1 cellular context compared by ENCODE assay signal in genomic region chr6:41940759-41941279, GRCh38.
TF ChIP-seq lines count a peak whose summit lies in the region.

No MANE protein-coding gene starts in this region.

TF ChIP-seq in HepG2, 621 proteins besides CTCF, POLR2A, EP300 and RAD21 (continued from another document and continues in another):
- TF ChIP-seq DPF2 (CRISPR knock-in tag; IDR thresholded peaks at IDR 0.05; ENCODE audit: borderline replicate concordance, low read depth) (no peak), SIX1 (CRISPR knock-in tag; IDR thresholded peaks at IDR 0.05; ENCODE audit: borderline replicate concordance) (no peak), ZNF891 (CRISPR knock-in tag; IDR thresholded peaks at IDR 0.05) (no peak; the same call in 1 of the 2 replicates), ZFP36L1 (CRISPR knock-in tag; IDR thresholded peaks at IDR 0.05) (no peak), MED13 (CRISPR knock-in tag; IDR thresholded peaks at IDR 0.05) (no peak), ARID2 (CRISPR knock-in tag; IDR thresholded peaks at IDR 0.05; ENCODE audit: borderline replicate concordance) (no peak), IRF9 (CRISPR knock-in tag; IDR thresholded peaks at IDR 0.05; ENCODE audit: borderline replicate concordance) (0 out of 2 replicates have a peak, but pooled peaks have one; percentile 7), EZH2 (conservative IDR thresholded peaks at IDR 0.05; ENCODE audit: low read depth, low read length) (no peak), U2AF2 (IDR thresholded peaks at IDR 0.05; ENCODE audit: low read depth, low read length) (no peak), ASH2L (IDR thresholded peaks at IDR 0.05; ENCODE audit: insufficient read length, low read depth, low read length) (peak; percentile 1), MAX (IDR thresholded peaks at IDR 0.05) (no peak), NR0B2 (CRISPR knock-in tag; IDR thresholded peaks at IDR 0.05) (peak; percentile 59; the same call in 1 of the 2 replicates), BATF2 (CRISPR knock-in tag; IDR thresholded peaks at IDR 0.05) (no peak), NONO (IDR thresholded peaks at IDR 0.05) (no peak), NONO (CRISPR knock-in tag; conservative IDR thresholded peaks at IDR 0.05) (peak; percentile 7; the same call in 1 of the 2 replicates), HMGA1 (CRISPR knock-in tag; conservative IDR thresholded peaks at IDR 0.05) (no peak), ZNF576 (CRISPR knock-in tag; IDR thresholded peaks at IDR 0.05) (no peak), ADNP (CRISPR knock-in tag; IDR thresholded peaks at IDR 0.05) (no peak), HNRNPL (IDR thresholded peaks at IDR 0.05; ENCODE audit: low read depth, low read length) (no peak), HES4 (CRISPR knock-in tag; IDR thresholded peaks at IDR 0.05; ENCODE audit: borderline replicate concordance) (no peak), KDM6A (CRISPR knock-in tag; IDR thresholded peaks at IDR 0.05; ENCODE audit: low read depth) (no peak), ZNF17 (CRISPR knock-in tag; IDR thresholded peaks at IDR 0.05) (no peak), SRF (IDR thresholded peaks at IDR 0.05; ENCODE audit: low read depth, low read length) (no peak), FOXA3 (CRISPR knock-in tag; IDR thresholded peaks at IDR 0.05) (no peak), CREB3 (CRISPR knock-in tag; IDR thresholded peaks at IDR 0.05) (no peak), ELK4 (CRISPR knock-in tag; IDR thresholded peaks at IDR 0.05; ENCODE audit: borderline replicate concordance) (no peak), TMF1 (CRISPR knock-in tag; IDR thresholded peaks at IDR 0.05; ENCODE audit: low read depth) (no peak), ZBTB21 (CRISPR knock-in tag; IDR thresholded peaks at IDR 0.05) (no peak), TCF7L2 (IDR thresholded peaks at IDR 0.05; ENCODE audit: low read depth, low read length) (no peak), TAF1 (CRISPR knock-in tag; IDR thresholded peaks at IDR 0.05) (no peak), ZNF3 (CRISPR knock-in tag; IDR thresholded peaks at IDR 0.05) (no peak), PHF5A (CRISPR knock-in tag; IDR thresholded peaks at IDR 0.05; ENCODE audit: low read depth, unreplicated experiment) (no peak), SETDB1 (CRISPR knock-in tag; IDR thresholded peaks at IDR 0.05; ENCODE audit: borderline replicate concordance) (no peak), PCBP2 (optimal IDR thresholded peaks at IDR 0.05; ENCODE audit: low read depth, low read length, poor library complexity, severe bottlenecking) (no peak), ZBTB1 (CRISPR knock-in tag; IDR thresholded peaks at IDR 0.05; ENCODE audit: borderline replicate concordance) (no peak), ZNF503 (CRISPR knock-in tag; IDR thresholded peaks at IDR 0.05) (no peak), SPEN (CRISPR knock-in tag; IDR thresholded peaks at IDR 0.05; ENCODE audit: low read depth) (no peak), PLSCR1 (CRISPR knock-in tag; IDR thresholded peaks at IDR 0.05; ENCODE audit: borderline replicate concordance) (no peak), YY1 (IDR thresholded peaks at IDR 0.05; ENCODE audit: insufficient read depth, insufficient replicate concordance, low read depth, low read length) (peak; percentile 10), CCAR2 (optimal IDR thresholded peaks at IDR 0.05; ENCODE audit: low read depth, low read length) (no peak), THAP9 (CRISPR knock-in tag; IDR thresholded peaks at IDR 0.05; ENCODE audit: borderline replicate concordance) (no peak), HDAC1 (CRISPR knock-in tag; IDR thresholded peaks at IDR 0.05) (peak; percentile 49), THAP8 (CRISPR knock-in tag; IDR thresholded peaks at IDR 0.05; ENCODE audit: borderline replicate concordance) (no peak), RNF2 (conservative IDR thresholded peaks at IDR 0.05; ENCODE audit: low read depth) (no peak), ZNF512 (CRISPR knock-in tag; IDR thresholded peaks at IDR 0.05) (no peak), STAG1 (CRISPR knock-in tag; IDR thresholded peaks at IDR 0.05) (0 out of 2 replicates have a peak, but pooled peaks have one; percentile 15), JARID2 (CRISPR knock-in tag; IDR thresholded peaks at IDR 0.05; ENCODE audit: insufficient replicate concordance) (no peak), HDAC2 (CRISPR knock-in tag; IDR thresholded peaks at IDR 0.05) (no peak), ZFY (CRISPR knock-in tag; IDR thresholded peaks at IDR 0.05) (no peak; the same call in 1 of the 2 replicates), KDM5A (IDR thresholded peaks at IDR 0.05; ENCODE audit: borderline replicate concordance, low read length) (no peak), PHF21A (CRISPR knock-in tag; IDR thresholded peaks at IDR 0.05) (no peak), ZSCAN29 (CRISPR knock-in tag; conservative IDR thresholded peaks at IDR 0.05) (no peak), MAFK (conservative IDR thresholded peaks at IDR 0.05 in 1 of 2, IDR thresholded peaks at IDR 0.05 in 1 of 2; ENCODE audit: low read length in 2 of 2) (no peak), HIVEP1 (CRISPR knock-in tag; IDR thresholded peaks at IDR 0.05) (peak; percentile 93), ZNF235 (CRISPR knock-in tag; IDR thresholded peaks at IDR 0.05; ENCODE audit: borderline replicate concordance) (no peak), ZNF550 (CRISPR knock-in tag; IDR thresholded peaks at IDR 0.05; ENCODE audit: borderline replicate concordance) (no peak), ZNF749 (CRISPR knock-in tag; IDR thresholded peaks at IDR 0.05; ENCODE audit: borderline replicate concordance) (no peak), TCF12 (IDR thresholded peaks at IDR 0.05) (no peak), TCF12 (CRISPR knock-in tag; IDR thresholded peaks at IDR 0.05) (0 out of 2 replicates have a peak, but pooled peaks have one; percentile 19), ZNF556 (CRISPR knock-in tag; IDR thresholded peaks at IDR 0.05; ENCODE audit: borderline replicate concordance) (peak; percentile 11; the same call in 1 of the 2 replicates), ATF7 (IDR thresholded peaks at IDR 0.05) (no peak), ATF7 (CRISPR knock-in tag; IDR thresholded peaks at IDR 0.05) (no peak)
